Comparison of ENCODE assay signal across 11 cellular contexts in the genomic region with DNA sequence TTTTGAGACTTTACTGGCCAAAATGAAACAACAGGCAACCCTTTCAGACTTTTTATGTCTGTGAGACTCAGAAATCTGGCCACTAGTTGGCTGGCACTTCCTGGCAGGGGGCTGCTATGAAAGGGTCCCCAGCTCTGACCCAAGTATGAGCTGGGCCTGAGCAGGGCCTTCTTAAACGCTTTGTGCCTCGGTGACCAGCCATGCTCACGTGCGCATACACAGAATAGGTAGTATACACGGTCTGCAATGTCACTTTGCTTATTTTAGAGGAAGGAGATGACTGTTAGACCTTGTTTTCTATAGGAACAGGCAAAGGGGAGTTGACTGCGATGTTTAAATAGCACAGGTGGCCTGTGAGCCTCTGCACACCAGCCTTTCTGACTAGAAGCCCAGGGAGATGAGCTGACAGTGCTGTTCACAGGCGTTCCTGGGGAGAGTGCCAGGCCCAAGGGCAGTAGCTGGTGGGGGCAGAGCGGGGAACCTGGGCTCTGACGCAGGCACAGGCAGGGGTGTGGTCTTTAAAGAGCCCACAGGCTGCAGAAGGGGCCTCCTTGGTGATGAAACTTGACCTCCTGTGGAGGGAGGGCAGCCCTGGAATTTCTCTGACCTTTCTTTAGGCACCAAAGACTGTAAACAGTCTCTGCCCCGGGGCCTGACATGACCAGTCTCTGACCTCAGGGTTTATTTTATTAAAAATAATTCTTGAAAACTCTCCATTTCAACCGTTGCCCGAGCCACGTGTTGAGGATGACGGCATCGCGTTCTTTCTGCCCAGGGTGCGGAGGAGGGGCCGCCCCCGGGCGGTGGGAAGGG.
DNase-seq lines count a peak whose midpoint lies in the region; ATAC-seq and TF ChIP-seq lines count a peak whose summit lies in the region.
"Had no signal": no experiment of that assay in that cellular context is flagged by ENCODE, and none has a peak within 500 bp of the region (broad histone marks: within the 10 kb centered on the region; RNA-seq: fewer than 3 reads in every experiment).

No MANE protein-coding gene starts in this region.

- H3K36me3 Mint-ChIP-seq in activated T-helper 2 cell treated with anti-CD3 and anti-CD28 coated beads, Interferon-gamma antibody, Interleukin-2, Interleukin-4, amounts not matched to agents 10 μg/mL and 5 μg/mL and 100 μg/mL, durations not matched to agents 14 hours and 24 hours and 36 hours (ENCODE audit: low read depth) = peaks cover 2% of the 10 kb centered on the region
- H3K36me3 Mint-ChIP-seq in activated T-cell treated with anti-CD3 and anti-CD28 coated beads, Interleukin-2, amount 50 U/mL, for 4 hours (ENCODE audit: insufficient read depth) = no peaks in the 10 kb centered on the region
- H3K36me3 Mint-ChIP-seq: CD14-positive monocyte had no signal

- H3K4me3 ChIP-seq in right atrium auricular region = no peak overlapping the region
- no peak overlapping the region for H3K4me3 ChIP-seq in prostate gland

- 42% methylated on average over 20 of the region's 20 CpGs for WGBS in prostate gland

- H3K4me1 ChIP-seq in right atrium auricular region (peaks cover 0 to 47% of the 10 kb centered on the region in 2 donors), prostate gland (replicated peaks) (peaks cover 11% of the 10 kb centered on the region)

- TF ChIP-seq CTCF in right atrium auricular region (IDR thresholded peaks at IDR 0.05) (no peak), prostate gland (IDR thresholded peaks at IDR 0.05) (no peak)

- H3K4me3 Mint-ChIP-seq in activated T-helper 2 cell treated with anti-CD3 and anti-CD28 coated beads, Interferon-gamma antibody, Interleukin-2, Interleukin-4, amounts not matched to agents 10 μg/mL and 5 μg/mL and 100 μg/mL, durations not matched to agents 14 hours and 24 hours and 36 hours (ENCODE audit: low read depth) = no peak overlapping the region
- H3K4me3 Mint-ChIP-seq in activated T-cell treated with anti-CD3 and anti-CD28 coated beads, Interleukin-2, amount 50 U/mL, for 4 hours = no peak overlapping the region
- H3K4me3 Mint-ChIP-seq: CD14-positive monocyte had no signal

- H3K27ac ChIP-seq in right atrium auricular region (peak overlapping the region; percentile 82 to 87), prostate gland (peak overlapping the region; percentile 79 to 82)
- H3K27ac ChIP-seq: KMS-11 had no signal

- H3K27ac Mint-ChIP-seq in activated T-helper 2 cell treated with anti-CD3 and anti-CD28 coated beads, Interferon-gamma antibody, Interleukin-2, Interleukin-4, amounts not matched to agents 10 μg/mL and 5 μg/mL and 100 μg/mL, durations not matched to agents 14 hours and 24 hours and 36 hours = peak overlapping the region; percentile 1
- H3K27ac Mint-ChIP-seq: CD14-positive monocyte had no signal

- intact Hi-C loops in activated T-helper 2 cell treated with anti-CD3 and anti-CD28 coated beads, Interferon-gamma antibody, Interleukin-2, Interleukin-4, amounts not matched to agents 10 μg/mL and 5 μg/mL and 100 μg/mL, durations not matched to agents 14 hours and 24 hours and 36 hours (cut with micrococcal nuclease) = no loop called here
- intact Hi-C loops in prostate gland (cut with DNase I) = no loop called here

- no peaks in the 10 kb centered on the region for H3K36me3 ChIP-seq in right atrium auricular region
- no peaks in the 10 kb centered on the region for H3K36me3 ChIP-seq in prostate gland

- peaks cover 3% of the 10 kb centered on the region for H3K9me3 Mint-ChIP-seq in activated T-helper 2 cell treated with anti-CD3 and anti-CD28 coated beads, Interferon-gamma antibody, Interleukin-2, Interleukin-4, amounts not matched to agents 10 μg/mL and 5 μg/mL and 100 μg/mL, durations not matched to agents 14 hours and 24 hours and 36 hours
- no peaks in the 10 kb centered on the region for H3K9me3 Mint-ChIP-seq in activated T-cell treated with anti-CD3 and anti-CD28 coated beads, Interleukin-2, amount 50 U/mL, for 4 hours

- DNase-seq in EH (ENCODE audit: low read depth) = peak; percentile 11
- DNase-seq in activated T-helper 2 cell treated with anti-CD3 and anti-CD28 coated beads, Interferon-gamma antibody, Interleukin-2, Interleukin-4, amounts not matched to agents 10 μg/mL and 5 μg/mL and 100 μg/mL, durations not matched to agents 14 hours and 24 hours and 36 hours (ENCODE audit: low spot score) = no peak
- peak; percentile 82 for DNase-seq in right atrium auricular region (ENCODE audit: low spot score)
- peak; percentile 56 for DNase-seq in prostate gland (ENCODE audit: low spot score)
- no peak for DNase-seq in NCI-H146 (lab: John Stamatoyannopoulos, UW)
- no peak for DNase-seq in activated T-cell treated with anti-CD3 and anti-CD28 coated beads, Interleukin-2, amount 50 U/mL, for 4 hours
- DNase-seq: stimulated activated naive CD4-positive, alpha-beta T cell had no signal

- peaks cover 21% of the 10 kb centered on the region for H3K4me1 Mint-ChIP-seq in activated T-helper 2 cell treated with anti-CD3 and anti-CD28 coated beads, Interferon-gamma antibody, Interleukin-2, Interleukin-4, amounts not matched to agents 10 μg/mL and 5 μg/mL and 100 μg/mL, durations not matched to agents 14 hours and 24 hours and 36 hours (ENCODE audit: low read depth)
- H3K4me1 Mint-ChIP-seq in activated T-cell treated with anti-CD3 and anti-CD28 coated beads, Interleukin-2, amount 50 U/mL, for 4 hours (ENCODE audit: low read depth) = peaks cover 7% of the 10 kb centered on the region

- no peak for TF ChIP-seq POLR2A in prostate gland (IDR thresholded peaks at IDR 0.05)

- H3K27me3 ChIP-seq in right atrium auricular region (no peaks in the 10 kb centered on the region), prostate gland (replicated peaks; ENCODE audit: insufficient read depth) (no peaks in the 10 kb centered on the region)

- H3K9me3 ChIP-seq in right atrium auricular region (no peaks in the 10 kb centered on the region), prostate gland (no peaks in the 10 kb centered on the region)

- peaks cover 10% of the 10 kb centered on the region for H3K27me3 Mint-ChIP-seq in activated T-helper 2 cell treated with anti-CD3 and anti-CD28 coated beads, Interferon-gamma antibody, Interleukin-2, Interleukin-4, amounts not matched to agents 10 μg/mL and 5 μg/mL and 100 μg/mL, durations not matched to agents 14 hours and 24 hours and 36 hours (ENCODE audit: low read depth)
- peaks cover 4% of the 10 kb centered on the region for H3K27me3 Mint-ChIP-seq in activated T-cell treated with anti-CD3 and anti-CD28 coated beads, Interleukin-2, amount 50 U/mL, for 4 hours (ENCODE audit: low read depth)

- no peak for ATAC-seq in HG02840 (IDR thresholded peaks at IDR 0.05; ENCODE audit: low FRiP score, unreplicated experiment)
- no peak for ATAC-seq in GM21619 (IDR thresholded peaks at IDR 0.05; ENCODE audit: unreplicated experiment)
- ATAC-seq in activated T-cell treated with anti-CD3 and anti-CD28 coated beads, Interleukin-2, amount 50 U/mL, for 4 hours = no peak

Comparison
In these comparisons a context has a peak if more than half of its experiments do, and no peak if none do; other contexts are left out.
1. DNase-seq: peak in EH (single experiment), right atrium auricular region (single experiment) and prostate gland (single experiment); none in activated T-helper 2 cell treated with anti-CD3 and anti-CD28 coated beads, Interferon-gamma antibody, Interleukin-2, Interleukin-4, amounts not matched to agents 10 μg/mL and 5 μg/mL and 100 μg/mL, durations not matched to agents 14 hours and 24 hours and 36 hours (single experiment), NCI-H146 (single experiment) and activated T-cell treated with anti-CD3 and anti-CD28 coated beads, Interleukin-2, amount 50 U/mL, for 4 hours (single experiment).